In genomic region chr1:55140546-55140983, GRCh38 we compare ENCODE assay signal across 9 cellular contexts.
DNase-seq lines count a peak whose midpoint lies in the region; ATAC-seq and TF ChIP-seq lines count a peak whose summit lies in the region.
"Had no signal": no experiment of that assay in that cellular context is flagged by ENCODE, and none has a peak within 500 bp of the region (broad histone marks: within the 10 kb centered on the region; RNA-seq: fewer than 3 reads in every experiment).

No MANE protein-coding gene starts in this region.

- no peak overlapping the region for H3K4me3 ChIP-seq in brain microvascular endothelial cell (ENCODE audit: low read depth, low read length)
- H3K4me3 ChIP-seq: BLaER1 had no signal

- TF ChIP-seq CTCF in brain microvascular endothelial cell (IDR thresholded peaks at IDR 0.05; ENCODE audit: low read depth, low read length, missing control alignments), result peak; percentile 89

- in situ Hi-C loops in brain microvascular endothelial cell (cut with HindIII; ENCODE audit: low pct_ligation_motif_present, low sequenced_read_pairs), result no loop called here

- DNase-seq in NCI-H524 (lab: John Stamatoyannopoulos, UW) (peak; percentile 23 to 62), NCI-H524 treated with DMSO at 0.1 percent for 48 hours (lab: John Stamatoyannopoulos, UW) (no peak), NCI-H2081 treated with DMSO at 0.1 percent for 48 hours (lab: John Stamatoyannopoulos, UW) (peak; percentile 55), T1000 (lab: John Stamatoyannopoulos, UW) (peak; percentile 48), brain microvascular endothelial cell (peak; percentile 78), iPS-NIHi7 (ENCODE audit: extremely low spot score) (peak; percentile 80)
- peak; percentile 4 to 42 for DNase-seq in stimulated activated CD4-positive, alpha-beta T cell treated with anti-CD3 and anti-CD28 coated beads, Interleukin-15, amount 100 ng/mL, for 1 hour (ENCODE audit: low read depth in 1 of 2, low spot score in 1 of 2)

- H3K36me3 ChIP-seq in brain microvascular endothelial cell (replicated peaks), result peaks cover 43% of the 10 kb centered on the region

- peak; percentile 70 for ATAC-seq in HG02938 (IDR thresholded peaks at IDR 0.05; ENCODE audit: unreplicated experiment)

- H3K27me3 ChIP-seq in brain microvascular endothelial cell (replicated peaks), result no peaks in the 10 kb centered on the region
- H3K27me3 ChIP-seq: BLaER1 had no signal

- no peak overlapping the region for H3K27ac ChIP-seq in brain microvascular endothelial cell
- H3K27ac ChIP-seq: BLaER1 had no signal
